7 cellular contexts compared by ENCODE assay signal in genomic region chr4:43837604-43838003, GRCh38.
"Had no signal": no experiment of that assay in that cellular context is flagged by ENCODE, and none has a peak within 500 bp of the region (broad histone marks: within the 10 kb centered on the region; RNA-seq: fewer than 3 reads in every experiment).

No MANE protein-coding gene starts in this region.

- H3K9ac ChIP-seq: KMS-11 had no signal

- FAIRE-seq: HTR-8/SVneo, K562 had no signal

- H3K27ac ChIP-seq: HL-60, KMS-11 had no signal

- H3K4me2 ChIP-seq: KMS-11 had no signal

- DNase-seq: IMR-90, KBM-7, KG1 had no signal

- ATAC-seq: K562 had no signal

- H3K4me3 ChIP-seq: K562 had no signal
